9 cellular contexts compared by ENCODE assay signal in the genomic region with DNA sequence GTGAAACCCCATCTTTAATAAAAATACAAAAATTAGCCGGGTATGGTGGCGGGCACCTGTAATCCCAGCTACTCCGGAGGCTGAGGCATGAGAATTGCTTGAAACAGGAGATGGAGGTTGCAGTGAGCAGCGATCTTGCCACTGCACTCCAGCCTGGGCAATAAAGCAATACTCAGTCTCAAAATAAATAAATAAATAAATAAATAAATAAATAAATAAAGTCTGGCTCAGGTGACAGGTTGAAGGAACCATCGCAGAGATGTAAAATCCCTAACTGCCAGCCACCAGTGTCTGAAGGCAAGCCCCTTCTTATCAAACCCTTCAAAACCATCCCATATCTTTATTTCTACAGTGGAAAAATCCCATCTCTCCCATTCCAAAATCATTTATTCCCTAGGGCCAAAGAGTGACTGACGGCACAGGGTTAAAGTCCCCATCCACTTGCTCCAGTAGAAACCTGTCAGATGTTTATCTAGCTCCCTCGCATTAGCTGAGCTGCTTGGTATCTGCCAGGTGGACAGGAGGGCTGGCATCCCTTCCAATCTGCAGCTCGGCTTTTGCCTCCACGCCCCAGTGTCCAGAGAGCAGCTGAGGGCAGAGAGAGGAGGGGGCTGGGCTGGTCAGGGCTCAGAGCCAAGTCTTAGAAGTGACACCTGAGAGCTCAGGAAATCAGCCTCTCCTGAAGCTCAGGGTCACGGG. TPM values are rescaled to one million over a fixed set of nuclear protein-coding genes. Genes with fewer than 3 reads are reported as not detected.
DNase-seq lines count a peak whose midpoint lies in the region; ATAC-seq and TF ChIP-seq lines count a peak whose summit lies in the region.
"Had no signal": no experiment of that assay in that cellular context is flagged by ENCODE, and none has a peak within 500 bp of the region (broad histone marks: within the 10 kb centered on the region; RNA-seq: fewer than 3 reads in every experiment).

No MANE protein-coding gene starts in this region.

- ATAC-seq in GM19035 (IDR thresholded peaks at IDR 0.05; ENCODE audit: unreplicated experiment), result no peak
- no peak for ATAC-seq in GM18870 (IDR thresholded peaks at IDR 0.05; ENCODE audit: unreplicated experiment)

- 54% methylated on average over 10 of the region's 10 CpGs for WGBS in esophagus muscularis mucosa
- 59 to 69% methylated on average over 10 of the region's 10 CpGs for WGBS in sigmoid colon, 2 donors

- H3K27ac ChIP-seq in esophagus muscularis mucosa (replicated peaks in 1 of 4) (peak overlapping the region; percentile 93 to 99 (median 97)), sigmoid colon (peak overlapping the region; percentile 92 to 98 (median 96))

- DNase-seq in DMS53 (lab: John Stamatoyannopoulos, UW) (peak; percentile 94), NCI-H510A (lab: John Stamatoyannopoulos, UW) (peak; percentile 84), esophagus muscularis mucosa (ENCODE audit: extremely low spot score) (peak; percentile 91), sigmoid colon (peak; percentile 84), HK-2 (ENCODE audit: unreplicated experiment) (no peak), erythroblast (lab: John Stamatoyannopoulos, UW) (no peak)
- DNase-seq: hippocampal formation had no signal

- peaks cover 77 to 94% (median 92%) of the 10 kb centered on the region in 4 donors for H3K4me1 ChIP-seq in esophagus muscularis mucosa
- peaks cover 0 to 72% (median 65%) of the 10 kb centered on the region in 4 donors for H3K4me1 ChIP-seq in sigmoid colon

- no peak for TF ChIP-seq EP300 in esophagus muscularis mucosa (IDR thresholded peaks at IDR 0.05)
- peak in 3 of 4 donors; percentile 2 to 37 (median 6) for TF ChIP-seq EP300 in sigmoid colon (IDR thresholded peaks at IDR 0.05)

- peak overlapping the region; percentile 74 to 88 (median 80) for H3K4me3 ChIP-seq in esophagus muscularis mucosa
- H3K4me3 ChIP-seq in sigmoid colon, result peak overlapping the region; percentile 71 to 92 (median 78)

- intact Hi-C loops in esophagus muscularis mucosa (cut with DNase I) (no loop called here), sigmoid colon (cut with DNase I) (no loop called here)

- H3K36me3 ChIP-seq in esophagus muscularis mucosa (peaks cover 0 to 10% (median 6%) of the 10 kb centered on the region in 4 donors), sigmoid colon (peaks cover 0 to 26% (median 6%) of the 10 kb centered on the region in 4 donors)

- H3K9me3 ChIP-seq in esophagus muscularis mucosa, result no peaks in the 10 kb centered on the region
- H3K9me3 ChIP-seq in sigmoid colon, result no peaks in the 10 kb centered on the region

- H3K27me3 ChIP-seq in esophagus muscularis mucosa (no peaks in the 10 kb centered on the region), sigmoid colon (no peaks in the 10 kb centered on the region)

- TF ChIP-seq POLR2A in esophagus muscularis mucosa (IDR thresholded peaks at IDR 0.05; ENCODE audit: low read depth) (no peak), sigmoid colon (IDR thresholded peaks at IDR 0.05) (no peak), erythroblast (IDR thresholded peaks at IDR 0.05; ENCODE audit: low read length) (no peak)

- TF ChIP-seq CTCF in esophagus muscularis mucosa (IDR thresholded peaks at IDR 0.05) (no peak), sigmoid colon (IDR thresholded peaks at IDR 0.05) (no peak)

RNA-seq across cellular contexts. Expression of a gene that starts 5.0 kb away (rescaled TPM):
- total RNA-seq in esophagus muscularis mucosa (1,000 to 10,000 TPM; 3,645 to 7,984 (median 5,321) TPM), sigmoid colon (1,000 to 10,000 TPM; 4,737 to 8,467 (median 6,048) TPM)
- 100 to 1,000 TPM; 189 to 296 (median 264) TPM for polyA plus RNA-seq in sigmoid colon

RNA-seq across cellular contexts. Expression of a gene that starts 33.0 kb away (rescaled TPM):
- 100 to 1,000 TPM in 2 of 4 donors, 10 to 100 TPM in 2; 63.5 to 158 (median 106) TPM for total RNA-seq in esophagus muscularis mucosa
- 100 to 1,000 TPM in 2 of 4 donors, 10 to 100 TPM in 2; 93.4 to 135 (median 108) TPM for total RNA-seq in sigmoid colon
- polyA plus RNA-seq in sigmoid colon, result 10 to 100 TPM in 1 of 3 donors, 1 to 10 TPM in 2; 3.2 to 20.8 (median 9.6) TPM

RNA-seq across cellular contexts. Expression of a gene that starts 37.0 kb away (rescaled TPM):
- 10 to 100 TPM; 12.9 to 35.5 (median 21.9) TPM for total RNA-seq in esophagus muscularis mucosa
- 10 to 100 TPM; 17.1 to 44.9 (median 20.9) TPM for total RNA-seq in sigmoid colon
- 1 to 10 TPM; 1.8 to 8.2 (median 3.0) TPM for polyA plus RNA-seq in sigmoid colon

Comparison
In these comparisons a context has a peak if more than half of its experiments do, and no peak if none do; other contexts are left out.
1. DNase-seq: peak in DMS53 (single experiment), NCI-H510A (single experiment), esophagus muscularis mucosa (single experiment) and sigmoid colon (single experiment); none in HK-2 (single experiment) and erythroblast (0 of 2).